Comparison of ENCODE assay signal across 10 cellular contexts in the genomic region with DNA sequence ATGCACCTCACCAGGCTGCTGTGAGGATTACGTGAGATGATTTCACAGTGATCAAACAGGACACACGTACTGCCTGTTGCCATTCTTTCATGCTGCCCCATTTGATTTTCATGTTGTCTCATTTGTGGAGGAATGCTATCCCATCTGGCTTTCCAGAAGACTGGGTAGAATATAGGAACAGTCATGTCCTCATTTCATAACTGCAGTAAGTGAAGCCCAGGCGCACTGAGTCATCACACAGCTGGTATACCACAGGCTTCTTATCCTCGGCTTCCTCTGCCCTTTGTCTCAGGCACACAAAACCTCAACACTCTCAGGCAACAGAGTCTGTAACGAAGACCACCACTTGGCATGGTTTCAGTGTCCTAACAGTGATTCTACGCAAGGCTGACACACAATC.
DNase-seq lines count a peak whose midpoint lies in the region; FAIRE-seq and TF ChIP-seq lines count a peak whose summit lies in the region.
"Had no signal": no experiment of that assay in that cellular context is flagged by ENCODE, and none has a peak within 500 bp of the region (broad histone marks: within the 10 kb centered on the region; RNA-seq: fewer than 3 reads in every experiment).

No MANE protein-coding gene starts in this region.

- H3K9ac ChIP-seq in fibroblast of lung (ENCODE audit: insufficient read depth, low read length): no peak overlapping the region
- H3K9ac ChIP-seq in kidney (ENCODE audit: low read length in 2 of 2): no peak overlapping the region
- H3K9ac ChIP-seq: BLaER1 had no signal

- H3K79me2 ChIP-seq in fibroblast of lung (ENCODE audit: control insufficient read depth, insufficient read depth, low read length): peaks cover 5% of the 10 kb centered on the region

- no peaks in the 10 kb centered on the region for H3K9me3 ChIP-seq in fibroblast of lung (ENCODE audit: control insufficient read depth, insufficient read depth, low read depth, low read length)
- H3K9me3 ChIP-seq in uterus: no peaks in the 10 kb centered on the region
- H3K9me3 ChIP-seq in kidney (ENCODE audit: control insufficient read depth in 1 of 2, low read length in 2 of 2): no peaks in the 10 kb centered on the region

- no peaks in the 10 kb centered on the region for H3K4me1 Mint-ChIP-seq in activated CD4-positive, alpha-beta T cell treated with anti-CD3 and anti-CD28 coated beads, Interleukin-2, amount 10 ng/mL, durations not matched to agents 7 days and 5 days
- H3K4me1 Mint-ChIP-seq: immature natural killer cell had no signal

- peaks cover 25% of the 10 kb centered on the region for H3K4me1 ChIP-seq in fibroblast of lung (ENCODE audit: control insufficient read depth, extremely low read depth, insufficient read depth, low read length)
- H3K4me1 ChIP-seq in uterus: no peaks in the 10 kb centered on the region
- H3K4me1 ChIP-seq in kidney (ENCODE audit: control insufficient read depth in 1 of 2, insufficient read depth in 1 of 2, low read depth in 1 of 2, low read length in 2 of 2): no peaks in the 10 kb centered on the region
- H3K4me1 ChIP-seq: BLaER1 had no signal

- TF ChIP-seq CTCF in fibroblast of lung (conservative IDR thresholded peaks at IDR 0.05 in 1 of 2, IDR thresholded peaks at IDR 0.05 in 1 of 2; ENCODE audit: low read depth in 1 of 2, low read length in 2 of 2): no peak
- TF ChIP-seq CTCF in uterus (IDR thresholded peaks at IDR 0.05): no peak
- TF ChIP-seq CTCF in kidney (IDR thresholded peaks at IDR 0.05; ENCODE audit: borderline replicate concordance, extremely low read depth, insufficient read depth): no peak

- no peak for TF ChIP-seq POLR2A in uterus (IDR thresholded peaks at IDR 0.05)

- peaks cover 2% of the 10 kb centered on the region for H3K36me3 ChIP-seq in fibroblast of lung (ENCODE audit: control insufficient read depth, insufficient read depth, low read length)
- no peaks in the 10 kb centered on the region for H3K36me3 ChIP-seq in uterus
- H3K36me3 ChIP-seq in kidney (ENCODE audit: control insufficient read depth in 1 of 2, insufficient read depth in 2 of 2, low read length in 2 of 2): no peaks in the 10 kb centered on the region
- H3K36me3 ChIP-seq: BLaER1 had no signal

- H3K27ac Mint-ChIP-seq in activated CD4-positive, alpha-beta T cell treated with anti-CD3 and anti-CD28 coated beads, Interleukin-2, amount 10 ng/mL, durations not matched to agents 7 days and 5 days: no peak overlapping the region
- H3K27ac Mint-ChIP-seq: immature natural killer cell had no signal

- H3K27ac ChIP-seq in fibroblast of lung (ENCODE audit: insufficient read depth, low read length): peak overlapping the region; percentile 88
- H3K27ac ChIP-seq in uterus: no peak overlapping the region
- H3K27ac ChIP-seq in kidney (ENCODE audit: low read depth in 2 of 2, low read length in 2 of 2): no peak overlapping the region
- H3K27ac ChIP-seq: BLaER1 had no signal

- POLR2A ChIA-PET in activated CD4-positive, alpha-beta T cell treated with anti-CD3 and anti-CD28 coated beads, Interleukin-2, amount 10 ng/mL, durations not matched to agents 7 days and 5 days (lab: Charles Lee): no interaction called here

- peak; percentile 5 for DNase-seq in activated CD4-positive, alpha-beta T cell treated with anti-CD3 and anti-CD28 coated beads for 48 hours
- no peak for DNase-seq in activated CD4-positive, alpha-beta T cell treated with anti-CD3 and anti-CD28 coated beads, Interleukin-2, amount 10 ng/mL, durations not matched to agents 7 days and 5 days
- DNase-seq in SK-MEL-5 (ENCODE audit: low read depth, low spot score): peak; percentile 33
- peak; percentile 97 to 100 for DNase-seq in fibroblast of lung (ENCODE audit: low read depth in 2 of 2)
- DNase-seq in stromal cell of bone marrow (ENCODE audit: low read depth): peak; percentile 93
- no peak for DNase-seq in uterus
- DNase-seq in NCI-H345 treated with DMSO at 0.1 percent for 48 hours (lab: John Stamatoyannopoulos, UW; ENCODE audit: unreplicated experiment): no peak
- no peak for DNase-seq in kidney
- DNase-seq: immature natural killer cell had no signal

- H3K36me3 Mint-ChIP-seq in activated CD4-positive, alpha-beta T cell treated with anti-CD3 and anti-CD28 coated beads, Interleukin-2, amount 10 ng/mL, durations not matched to agents 7 days and 5 days (ENCODE audit: low read depth): no peaks in the 10 kb centered on the region

- H3K9me3 Mint-ChIP-seq in activated CD4-positive, alpha-beta T cell treated with anti-CD3 and anti-CD28 coated beads, Interleukin-2, amount 10 ng/mL, durations not matched to agents 7 days and 5 days: peaks cover 7% of the 10 kb centered on the region

- CTCF ChIA-PET in activated CD4-positive, alpha-beta T cell treated with anti-CD3 and anti-CD28 coated beads, Interleukin-2, amount 10 ng/mL, durations not matched to agents 7 days and 5 days (lab: Charles Lee): no interaction called here

- H2AFZ ChIP-seq in fibroblast of lung (ENCODE audit: low read length): no peak overlapping the region

- no peaks in the 10 kb centered on the region for H3K27me3 ChIP-seq in fibroblast of lung (ENCODE audit: control insufficient read depth, insufficient read depth, low read length)
- no peaks in the 10 kb centered on the region for H3K27me3 ChIP-seq in uterus
- H3K27me3 ChIP-seq: BLaER1 had no signal

- no peak overlapping the region for H3K4me3 ChIP-seq in fibroblast of lung (replicated peaks in 1 of 4; ENCODE audit: control extremely low read depth in 1 of 4, insufficient read depth in 1 of 4, low read depth in 3 of 4, low read length in 4 of 4)
- no peak overlapping the region for H3K4me3 ChIP-seq in uterus
- H3K4me3 ChIP-seq in kidney (ENCODE audit: low read length in 2 of 2): no peak overlapping the region
- H3K4me3 ChIP-seq: BLaER1 had no signal

- H3K27me3 Mint-ChIP-seq in activated CD4-positive, alpha-beta T cell treated with anti-CD3 and anti-CD28 coated beads, Interleukin-2, amount 10 ng/mL, durations not matched to agents 7 days and 5 days: no peaks in the 10 kb centered on the region

- peak overlapping the region; percentile 37 for H3K4me2 ChIP-seq in fibroblast of lung (ENCODE audit: extremely low read depth, insufficient read depth, low read length)
- H3K4me2 ChIP-seq: BLaER1 had no signal

- FAIRE-seq in kidney (lab: Jason Lieb, UNC): no peak

- intact Hi-C loops in uterus (cut with DNase I; ENCODE audit: low total_unique reads): no loop called here
- intact Hi-C loops in kidney (cut with DNase I): no loop called here

- no peaks in the 10 kb centered on the region for H4K20me1 ChIP-seq in fibroblast of lung (ENCODE audit: control insufficient read depth, extremely low read depth, insufficient read depth, low read length)
- H4K20me1 ChIP-seq: BLaER1 had no signal

- in situ Hi-C loops in SK-MEL-5 (cut with HindIII; ENCODE audit: low pct_unique_long_range_greater_than_20kb, low sequenced_read_pairs): no loop called here

- H3K4me3 Mint-ChIP-seq in activated CD4-positive, alpha-beta T cell treated with anti-CD3 and anti-CD28 coated beads, Interleukin-2, amount 10 ng/mL, durations not matched to agents 7 days and 5 days: no peak overlapping the region
- H3K4me3 Mint-ChIP-seq: immature natural killer cell had no signal

Comparison
In these comparisons a context has a peak if more than half of its experiments do, and no peak if none do; other contexts are left out.
1. DNase-seq: peak in activated CD4-positive, alpha-beta T cell treated with anti-CD3 and anti-CD28 coated beads for 48 hours (single experiment), SK-MEL-5 (single experiment), fibroblast of lung (2 of 2) and stromal cell of bone marrow (single experiment); none in activated CD4-positive, alpha-beta T cell treated with anti-CD3 and anti-CD28 coated beads, Interleukin-2, amount 10 ng/mL, durations not matched to agents 7 days and 5 days (single experiment), uterus (0 of 2), NCI-H345 treated with DMSO at 0.1 percent for 48 hours (single experiment) and kidney (single experiment).